22 cellular contexts compared by ENCODE assay signal in the genomic region with DNA sequence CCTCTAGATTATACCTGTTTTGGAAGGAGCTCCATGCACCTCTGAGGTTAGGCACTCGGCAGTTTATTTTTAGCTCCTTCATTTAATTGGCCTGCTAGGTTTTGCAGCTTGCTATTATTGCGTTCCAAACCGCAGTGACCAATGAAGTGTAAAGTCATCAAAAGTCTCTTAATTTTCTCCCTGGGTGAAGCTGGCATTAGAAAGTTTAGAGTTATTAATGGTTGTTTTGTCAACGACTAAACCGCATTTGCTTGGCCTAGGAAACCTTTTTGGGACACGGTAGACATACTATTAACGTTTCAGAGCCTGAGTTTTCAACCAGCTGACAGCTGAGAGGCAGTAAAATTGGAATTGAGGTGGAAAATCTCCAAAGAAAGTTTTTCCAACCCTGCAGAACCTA.
DNase-seq lines count a peak whose midpoint lies in the region; FAIRE-seq and TF ChIP-seq lines count a peak whose summit lies in the region.
"Had no signal": no experiment of that assay in that cellular context is flagged by ENCODE, and none has a peak within 500 bp of the region (broad histone marks: within the 10 kb centered on the region; RNA-seq: fewer than 3 reads in every experiment).

No MANE protein-coding gene starts in this region.

- H3K4me1 Mint-ChIP-seq in astrocyte (ENCODE audit: low read depth, unreplicated experiment), result no peaks in the 10 kb centered on the region

- no peak overlapping the region for H3K4me3 Mint-ChIP-seq in astrocyte (ENCODE audit: unreplicated experiment)
- H3K4me3 Mint-ChIP-seq: CD14-positive monocyte; HFFc6; T-helper 1 cell treated with Interleukin-12 subunit alpha and Interleukin-12 subunit beta and Interleukin-4 antibody, amounts not matched to agents 30 μg/mL and 1 μg/mL, for 36 hours had no signal

- TF ChIP-seq CTCF in astrocyte (IDR thresholded peaks at IDR 0.05; ENCODE audit: insufficient read depth, low read depth, low read length), result no peak

- no peaks in the 10 kb centered on the region for H3K27me3 Mint-ChIP-seq in astrocyte (ENCODE audit: low read depth, unreplicated experiment)

- H3K9me3 Mint-ChIP-seq in astrocyte (ENCODE audit: unreplicated experiment), result no peaks in the 10 kb centered on the region
- H3K9me3 Mint-ChIP-seq: HFFc6; T-helper 1 cell treated with Interleukin-12 subunit alpha and Interleukin-12 subunit beta and Interleukin-4 antibody, amounts not matched to agents 30 μg/mL and 1 μg/mL, for 36 hours had no signal

- no peak overlapping the region for H2AFZ ChIP-seq in astrocyte (ENCODE audit: low read depth, low read length)

- peaks cover 0 to 17% (median 0%) of the 10 kb centered on the region in 11 experiments; a peak in 3 of 22 replicates for H3K9me3 ChIP-seq in BLaER1 treated with 17β-estradiol and CSF1 and Interleukin-3, amounts not matched to agents 10 nM and 100 nM (replicated peaks in 1 of 11)
- no peaks in the 10 kb centered on the region for H3K9me3 ChIP-seq in astrocyte (ENCODE audit: insufficient read depth, low read depth, low read length)
- H3K9me3 ChIP-seq: HAP-1, SK-N-SH had no signal

- 0 out of 22 replicates have a peak overlapping the region, but pooled peaks of 2 of the 11 experiments have one; percentile 36 to 49 for H3K9ac ChIP-seq in BLaER1 treated with 17β-estradiol and CSF1 and Interleukin-3, amounts not matched to agents 10 nM and 100 nM
- no peak overlapping the region for H3K9ac ChIP-seq in astrocyte (ENCODE audit: low read length)
- H3K9ac ChIP-seq: SK-N-SH had no signal

- H3K4me3 ChIP-seq in BLaER1 treated with 17β-estradiol and CSF1 and Interleukin-3, amounts not matched to agents 10 nM and 100 nM, result peak overlapping the region in 1 of 10 experiments; percentile 16; a peak in 1 of 20 replicates
- H3K4me3 ChIP-seq in astrocyte (ENCODE audit: insufficient read depth, low read depth, low read length), result no peak overlapping the region
- H3K4me3 ChIP-seq: HAP-1 had no signal

- no peaks in the 10 kb centered on the region for H4K20me1 ChIP-seq in BLaER1 treated with 17β-estradiol and CSF1 and Interleukin-3, amounts not matched to agents 10 nM and 100 nM
- H4K20me1 ChIP-seq in astrocyte (ENCODE audit: insufficient read depth, low read length), result no peaks in the 10 kb centered on the region

- H3K4me2 ChIP-seq in BLaER1 treated with 17β-estradiol and CSF1 and Interleukin-3, amounts not matched to agents 10 nM and 100 nM, result peak overlapping the region in 9 of 11 experiments; percentile 27 to 90 (median 66); a peak in 19 of 22 replicates
- no peak overlapping the region for H3K4me2 ChIP-seq in astrocyte (ENCODE audit: low read length)
- H3K4me2 ChIP-seq: SK-N-SH had no signal

- no peaks in the 10 kb centered on the region for H3K27me3 ChIP-seq in BLaER1 treated with 17β-estradiol and CSF1 and Interleukin-3, amounts not matched to agents 10 nM and 100 nM
- H3K27me3 ChIP-seq in astrocyte (ENCODE audit: insufficient read depth, low read length), result no peaks in the 10 kb centered on the region

- no peaks in the 10 kb centered on the region for H3K79me2 ChIP-seq in astrocyte (ENCODE audit: insufficient read depth, low read length)

- H3K36me3 Mint-ChIP-seq in astrocyte (ENCODE audit: low read depth, unreplicated experiment), result no peaks in the 10 kb centered on the region
- H3K36me3 Mint-ChIP-seq: CD14-positive monocyte had no signal

- peaks cover 11 to 38% (median 32%) of the 10 kb centered on the region in 10 experiments; a peak in 19 of 20 replicates for H3K4me1 ChIP-seq in BLaER1 treated with 17β-estradiol and CSF1 and Interleukin-3, amounts not matched to agents 10 nM and 100 nM
- H3K4me1 ChIP-seq in astrocyte (ENCODE audit: insufficient read depth, low read length), result no peaks in the 10 kb centered on the region
- H3K4me1 ChIP-seq: HAP-1 had no signal

- TF ChIP-seq POLR2A in GM12892 (IDR thresholded peaks at IDR 0.05; ENCODE audit: low read depth, low read length), result no peak

- H3K27ac Mint-ChIP-seq in astrocyte (ENCODE audit: unreplicated experiment), result no peak overlapping the region
- H3K27ac Mint-ChIP-seq: CD14-positive monocyte; HFFc6; T-helper 1 cell treated with Interleukin-12 subunit alpha and Interleukin-12 subunit beta and Interleukin-4 antibody, amounts not matched to agents 30 μg/mL and 1 μg/mL, for 36 hours had no signal

- FAIRE-seq in astrocyte (lab: Jason Lieb, UNC), result no peak
- FAIRE-seq in GM12892 (lab: Jason Lieb, UNC), result no peak

- DNase-seq in DMS79 treated with DMSO at 0.1 percent for 48 hours (lab: John Stamatoyannopoulos, UW), result peak; percentile 97
- peak; percentile 54 for DNase-seq in astrocyte (ENCODE audit: low read depth)
- DNase-seq in renal cortical epithelial cell (ENCODE audit: low read depth), result peak; percentile 45
- no peak for DNase-seq in COLO668 (lab: John Stamatoyannopoulos, UW; ENCODE audit: unreplicated experiment)
- no peak for DNase-seq in GM12892 (ENCODE audit: insufficient read length)
- DNase-seq in activated T-cell treated with anti-CD3 and anti-CD28 coated beads, Interleukin-2, amount 50 U/mL, for 48 hours, result no peak
- DNase-seq: DMS153, GOT3, HFFc6, KBM-7, MM.1S, NCI-H1417 treated with DMSO at 0.1 percent for 48 hours, NCI-H1694 treated with DMSO at 0.1 percent for 48 hours, NCI-H2081, NCI-H2227 treated with DMSO at 0.1 percent for 48 hours, NCI-H526 treated with DMSO at 0.1 percent for 48 hours, SK-N-SH, SW 1271 had no signal

- H3K27ac ChIP-seq in BLaER1 treated with 17β-estradiol and CSF1 and Interleukin-3, amounts not matched to agents 10 nM and 100 nM, result no peak overlapping the region
- H3K27ac ChIP-seq in astrocyte (ENCODE audit: low read depth, low read length), result no peak overlapping the region

- no peaks in the 10 kb centered on the region for H3K36me3 ChIP-seq in BLaER1 treated with 17β-estradiol and CSF1 and Interleukin-3, amounts not matched to agents 10 nM and 100 nM
- no peaks in the 10 kb centered on the region for H3K36me3 ChIP-seq in astrocyte (ENCODE audit: insufficient read depth, low read length)
- H3K36me3 ChIP-seq: HAP-1 had no signal

Comparison
In these comparisons a context has a peak if more than half of its experiments do, and no peak if none do; other contexts are left out.
1. DNase-seq: peak in DMS79 treated with DMSO at 0.1 percent for 48 hours (single experiment), astrocyte (single experiment) and renal cortical epithelial cell (single experiment); none in COLO668 (single experiment), GM12892 (single experiment) and activated T-cell treated with anti-CD3 and anti-CD28 coated beads, Interleukin-2, amount 50 U/mL, for 48 hours (0 of 2).